ENCODE assay signal across 17 cellular contexts in the genomic region with DNA sequence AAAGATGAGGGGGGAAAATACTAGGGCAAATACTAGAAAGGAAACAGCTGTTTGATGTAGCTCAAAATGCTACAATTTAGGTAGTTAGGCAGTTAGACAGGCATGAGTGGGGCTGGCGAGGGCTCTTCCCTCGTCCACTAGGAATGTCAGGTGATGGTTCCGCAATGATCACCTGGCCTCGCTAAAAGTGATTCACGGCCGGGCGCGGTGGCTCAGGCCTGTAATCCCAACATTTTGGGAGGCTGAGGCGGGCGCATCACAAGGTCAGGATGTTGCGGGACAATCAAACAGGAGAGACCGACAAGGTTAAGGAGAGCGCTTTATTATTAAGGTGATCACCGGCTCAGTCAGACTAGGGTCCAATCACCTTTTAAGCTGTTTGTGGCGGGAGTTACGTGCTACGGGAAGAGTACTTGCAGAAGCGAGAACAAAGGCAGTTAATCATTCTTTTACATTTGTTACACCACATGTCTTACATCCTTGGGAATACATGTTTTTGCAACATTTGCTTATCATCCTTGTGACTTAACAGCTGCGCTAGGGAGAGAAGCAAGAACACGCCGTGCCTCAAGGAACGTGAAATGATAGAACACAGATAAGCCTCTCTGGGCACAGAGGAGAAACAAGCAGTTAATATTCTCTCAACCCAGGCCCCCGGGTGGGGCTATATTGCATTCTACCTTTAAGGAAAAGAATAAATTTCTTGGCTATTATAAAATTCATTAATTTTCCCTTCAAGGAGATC.
"Had no signal": no experiment of that assay in that cellular context is flagged by ENCODE, and none has a peak within 500 bp of the region (broad histone marks: within the 10 kb centered on the region; RNA-seq: fewer than 3 reads in every experiment).

No MANE protein-coding gene starts in this region.

- H3K27me3 Mint-ChIP-seq: dendritic cell treated with granulocyte-macrophage colony-stimulating factor and Interleukin-4, amounts not matched to agents 40 ng/mL and 50 ng/mL, for 4 days; effector memory CD8-positive, alpha-beta T cell had no signal

- ATAC-seq: effector memory CD8-positive, alpha-beta T cell; foreskin keratinocyte; left colon; natural killer cell had no signal

- H3K4me1 ChIP-seq: esophagus squamous epithelium, foreskin keratinocyte, sigmoid colon, thyroid gland, upper lobe of left lung, vagina had no signal

- H3K9me3 ChIP-seq: esophagus squamous epithelium, sigmoid colon, thyroid gland, upper lobe of left lung, vagina had no signal

- H3K36me3 Mint-ChIP-seq: mesothelial cell of epicardium, natural killer cell had no signal

- H3K4me3 ChIP-seq: esophagus squamous epithelium, sigmoid colon, skin epidermis, thyroid gland, upper lobe of left lung, vagina had no signal

- H3K27me3 ChIP-seq: esophagus squamous epithelium, foreskin keratinocyte, sigmoid colon, thyroid gland, upper lobe of left lung, vagina had no signal

- H3K9me3 Mint-ChIP-seq: neural crest cell had no signal

- H3K27ac Mint-ChIP-seq: dendritic cell treated with granulocyte-macrophage colony-stimulating factor and Interleukin-4, amounts not matched to agents 40 ng/mL and 50 ng/mL, for 4 days; effector memory CD8-positive, alpha-beta T cell; mesothelial cell of epicardium; natural killer cell had no signal

- H3K27ac ChIP-seq: esophagus squamous epithelium, foreskin keratinocyte, sigmoid colon, skin epidermis, thyroid gland, upper lobe of left lung, vagina had no signal

- H3K4me1 Mint-ChIP-seq: mesothelial cell of epicardium, natural killer cell, neural crest cell had no signal

- DNase-seq: effector memory CD8-positive, alpha-beta T cell; esophagus squamous epithelium; foreskin keratinocyte; left colon; mammary epithelial cell; natural killer cell; sigmoid colon; stimulated activated CD4-positive, alpha-beta T cell treated with anti-CD3 and anti-CD28 coated beads, Interleukin-2, amount 100 ng/mL, for 48 hours; stimulated activated naive CD4-positive, alpha-beta T cell treated with Interleukin-2 at 50 U/mL for 16 hours; thyroid gland had no signal

- FAIRE-seq: colon had no signal

- H3K36me3 ChIP-seq: esophagus squamous epithelium, sigmoid colon, thyroid gland, upper lobe of left lung, vagina had no signal

- H3K4me3 Mint-ChIP-seq: dendritic cell treated with granulocyte-macrophage colony-stimulating factor and Interleukin-4, amounts not matched to agents 40 ng/mL and 50 ng/mL, for 4 days; effector memory CD8-positive, alpha-beta T cell; mesothelial cell of epicardium; natural killer cell; neural crest cell had no signal
